Comparison of ENCODE assay signal across 7 cellular contexts in the genomic region with DNA sequence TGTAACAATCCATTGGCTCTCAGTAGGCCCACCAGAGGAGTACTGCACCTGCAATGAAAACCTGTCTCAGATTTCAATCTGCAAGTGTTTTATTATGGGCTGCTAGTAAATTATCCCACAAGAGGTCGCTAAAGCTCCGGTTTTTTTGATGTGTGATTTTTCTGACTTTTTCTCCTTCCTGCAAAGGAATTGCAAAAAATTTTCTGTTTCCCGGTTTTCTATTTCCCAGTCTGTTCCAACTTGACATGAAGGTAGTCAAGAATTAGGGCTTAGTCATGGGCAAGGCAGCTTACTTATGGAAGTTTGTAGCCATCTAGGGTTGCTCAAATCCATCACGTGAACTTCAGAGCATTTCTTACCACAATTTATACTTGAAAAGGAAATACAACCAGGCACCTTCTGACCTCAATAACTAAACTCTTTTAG. TPM values are rescaled to one million over a fixed set of nuclear protein-coding genes. Genes with fewer than 3 reads are reported as not detected.
DNase-seq lines count a peak whose midpoint lies in the region; ATAC-seq, FAIRE-seq and TF ChIP-seq lines count a peak whose summit lies in the region.

No MANE protein-coding gene starts in this region.

- FAIRE-seq in D721Med (lab: Jason Lieb, UNC) (no peak), kidney (lab: Jason Lieb, UNC) (no peak)

- H3K4me1 ChIP-seq in kidney (ENCODE audit: control insufficient read depth in 1 of 2, insufficient read depth in 1 of 2, low read depth in 1 of 2, low read length in 2 of 2), result peaks cover 0 to 5% of the 10 kb centered on the region in 2 donors
- peaks cover 4% of the 10 kb centered on the region for H3K4me1 ChIP-seq in thymus (ENCODE audit: control insufficient read depth, insufficient read depth, low read length)

- DNase-seq in D721Med (ENCODE audit: insufficient read length, low spot score) (peak; percentile 16), H4 (ENCODE audit: low spot score) (peak; percentile 56), NCI-H524 treated with DMSO at 0.1 percent for 48 hours (lab: John Stamatoyannopoulos, UW) (peak; percentile 2), astrocyte of the spinal cord (ENCODE audit: low read depth, low spot score) (peak; percentile 92), kidney (no peak)

- H3K9me3 ChIP-seq in kidney (ENCODE audit: control insufficient read depth in 1 of 2, low read length in 2 of 2), result no peaks in the 10 kb centered on the region
- no peaks in the 10 kb centered on the region for H3K9me3 ChIP-seq in thymus (ENCODE audit: control insufficient read depth)

- H3K27ac ChIP-seq in kidney (ENCODE audit: low read depth in 2 of 2, low read length in 2 of 2) (no peak overlapping the region), thymus (ENCODE audit: low read depth) (no peak overlapping the region)

- no peak for ATAC-seq in GM21825 (IDR thresholded peaks at IDR 0.05; ENCODE audit: unreplicated experiment)

- H3K9ac ChIP-seq in kidney (ENCODE audit: low read length in 2 of 2), result no peak overlapping the region

- intact Hi-C loops in kidney (cut with DNase I), result loop anchor here (5.0 to 10.0 kb wide), 2 partner anchors 496 to 679 kb away; no protein-coding TSS in a partner anchor

- 1% methylated on average over 4 of the region's 4 CpGs for WGBS in thymus

- in situ Hi-C loops in astrocyte of the spinal cord (cut with HindIII; ENCODE audit: low sequenced_read_pairs), result no loop called here

- no peaks in the 10 kb centered on the region for H3K27me3 ChIP-seq in thymus (ENCODE audit: control insufficient read depth, insufficient read depth)

- H3K4me3 ChIP-seq in astrocyte of the spinal cord (ENCODE audit: low read depth, low read length), result no peak overlapping the region
- peak overlapping the region in 1 of 2 donors; percentile 47 for H3K4me3 ChIP-seq in kidney (ENCODE audit: low read length in 2 of 2)
- peak overlapping the region; percentile 27 for H3K4me3 ChIP-seq in thymus (ENCODE audit: low read length)

- H3K36me3 ChIP-seq in kidney (ENCODE audit: control insufficient read depth in 1 of 2, insufficient read depth in 2 of 2, low read length in 2 of 2), result no peaks in the 10 kb centered on the region
- no peaks in the 10 kb centered on the region for H3K36me3 ChIP-seq in thymus (ENCODE audit: control insufficient read depth, insufficient read depth)

- TF ChIP-seq CTCF in D721Med (IDR thresholded peaks at IDR 0.05; ENCODE audit: insufficient read depth, missing control alignments), result peak; percentile 63
- TF ChIP-seq CTCF in astrocyte of the spinal cord (IDR thresholded peaks at IDR 0.05; ENCODE audit: low read depth, low read length), result peak; percentile 66
- peak; percentile 60 for TF ChIP-seq CTCF in kidney (IDR thresholded peaks at IDR 0.05; ENCODE audit: borderline replicate concordance, extremely low read depth, insufficient read depth)

RNA-seq across cellular contexts. Expression of gene AHI1, which starts 38.5 kb away (rescaled TPM):
- total RNA-seq in H4 (2014; rRNA removed; shearing (Covaris generic)), result 1.9 and 6.4 TPM in 2 replicates
- total RNA-seq in kidney, result 28.5 TPM
- polyA plus RNA-seq in kidney (ENCODE audit: insufficient read depth, low read depth, low replicate concordance), result 9.1 TPM
- 21.0 TPM for polyA plus RNA-seq in thymus
